15 cellular contexts compared by ENCODE assay signal in the genomic region with DNA sequence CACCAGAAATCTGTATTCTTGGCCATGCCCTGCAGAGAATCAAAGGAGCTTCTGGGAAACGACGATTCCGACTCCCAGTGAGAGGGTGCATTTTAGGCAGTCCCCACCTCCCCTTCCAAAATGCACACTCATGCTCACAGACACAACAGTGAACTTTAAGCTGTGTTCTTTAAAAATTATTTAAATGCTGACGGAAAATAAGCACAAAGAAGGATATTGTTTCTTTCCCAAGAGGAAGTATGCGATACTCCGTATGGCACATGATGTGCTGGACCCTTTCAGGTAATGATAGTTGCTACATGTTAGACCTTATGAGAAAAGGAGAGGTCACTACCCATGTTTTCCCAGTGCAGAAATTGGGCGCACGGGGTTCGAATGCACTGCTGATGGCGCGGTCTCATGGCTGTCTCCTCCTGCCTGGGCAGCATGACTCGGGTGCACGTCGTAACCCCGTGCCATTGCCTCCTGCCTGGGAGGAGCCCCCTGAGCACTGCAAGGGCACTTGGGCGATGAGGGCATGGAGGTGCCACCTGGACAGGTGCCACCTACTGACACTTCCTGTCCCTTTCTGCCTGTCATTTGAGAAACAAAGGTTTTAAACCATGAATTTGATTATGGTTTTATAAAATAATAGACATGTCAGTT.
DNase-seq lines count a peak whose midpoint lies in the region; TF ChIP-seq lines count a peak whose summit lies in the region.
"Had no signal": no experiment of that assay in that cellular context is flagged by ENCODE, and none has a peak within 500 bp of the region (broad histone marks: within the 10 kb centered on the region; RNA-seq: fewer than 3 reads in every experiment).

No MANE protein-coding gene starts in this region.

- BruUV-seq in A673 (replicated peaks; lab: Mats Ljungman, UMichigan) = no TSS peak

- CTCF ChIA-PET in A673 (lab: Charles Lee) = no interaction called here
- CTCF ChIA-PET in RWPE1 (lab: Yijun Ruan, JAX) = interaction anchor here (1.0 kb wide), 1 partner anchor 12 kb away, joined by 3 read pairs; no protein-coding TSS in a partner anchor

- intact Hi-C loops in A673 (cut with micrococcal nuclease; ENCODE audit: unreplicated experiment) (no loop called here), dorsolateral prefrontal cortex (cut with DNase I) (no loop called here), posterior vena cava (cut with DNase I) (no loop called here), tibial artery (cut with DNase I; ENCODE audit: low total_unique reads) (no loop called here)

- H3K27ac ChIP-seq in A673 (ENCODE audit: low read depth, low read length, poor library complexity, severe bottlenecking) (peak overlapping the region; percentile 16), dorsolateral prefrontal cortex (peak overlapping the region in 47 of 59 donors; percentile 7 to 87 (median 61)), RWPE1 (no peak overlapping the region), tibial artery (no peak overlapping the region)
- H3K27ac ChIP-seq: BLaER1 treated with 17β-estradiol and CSF1 and Interleukin-3, amounts not matched to agents 10 nM and 100 nM; GM23248 had no signal

- TF ChIP-seq CTCF in A673 (conservative IDR thresholded peaks at IDR 0.05; ENCODE audit: low read depth, low read length) (no peak), dorsolateral prefrontal cortex (IDR thresholded peaks at IDR 0.05 in 54 of 56, conservative IDR thresholded peaks at IDR 0.05 in 2 of 56; ENCODE audit: low read depth in 1 of 56, partially characterized antibody in 56 of 56) (no peak), RWPE1 (conservative IDR thresholded peaks at IDR 0.05; ENCODE audit: low read depth) (no peak), tibial artery (IDR thresholded peaks at IDR 0.05) (no peak)

- in situ Hi-C loops in SK-MEL-5 (cut with HindIII; ENCODE audit: low pct_unique_long_range_greater_than_20kb, low sequenced_read_pairs) = no loop called here

- DNase-seq in A673 (ENCODE audit: low spot score) (no peak), SK-MEL-5 (ENCODE audit: low read depth, low spot score) (peak; percentile 73), dorsolateral prefrontal cortex (no peak), posterior vena cava (ENCODE audit: low spot score) (peak; percentile 36), RWPE1 (ENCODE audit: low spot score) (no peak), tibial artery (no peak), NCI-H524 treated with DMSO at 0.1 percent for 48 hours (lab: John Stamatoyannopoulos, UW) (no peak)
- DNase-seq: 8988T; ACHN; CD4-positive, alpha-beta T cell; DMS79; GM23248 had no signal

- H3K4me1 ChIP-seq in A673 (ENCODE audit: insufficient read depth, low read length, poor library complexity, severe bottlenecking) (peaks cover 15% of the 10 kb centered on the region), tibial artery (no peaks in the 10 kb centered on the region)
- H3K4me1 ChIP-seq: HAP-1 had no signal

- POLR2A ChIA-PET in A673 (lab: Charles Lee; ENCODE audit: low non-redundant PET) (no interaction called here), RWPE1 (lab: Yijun Ruan, JAX; ENCODE audit: low non-redundant PET) (no interaction called here)

- H3K27me3 ChIP-seq in A673 (replicated peaks; ENCODE audit: insufficient read depth, low read depth, low read length, poor library complexity) (no peaks in the 10 kb centered on the region), dorsolateral prefrontal cortex (no peaks in the 10 kb centered on the region), tibial artery (no peaks in the 10 kb centered on the region)
- H3K27me3 ChIP-seq: BLaER1 treated with 17β-estradiol and CSF1 and Interleukin-3, amounts not matched to agents 10 nM and 100 nM had no signal

- H3K36me3 ChIP-seq in A673 (ENCODE audit: insufficient read depth, low read length, poor library complexity, severe bottlenecking) (peaks cover 93% of the 10 kb centered on the region), tibial artery (peaks cover 92 to 99% (median 93%) of the 10 kb centered on the region in 3 donors)

- no peaks in the 10 kb centered on the region for H3K9me3 ChIP-seq in A673 (ENCODE audit: low read depth, low read length, poor library complexity, severe bottlenecking)
- no peaks in the 10 kb centered on the region for H3K9me3 ChIP-seq in tibial artery
- H3K9me3 ChIP-seq: BLaER1 treated with 17β-estradiol and CSF1 and Interleukin-3, amounts not matched to agents 10 nM and 100 nM; HAP-1 had no signal

- no peak overlapping the region for H3K4me3 ChIP-seq in A673 (ENCODE audit: low read depth, low read length, poor library complexity, severe bottlenecking)
- H3K4me3 ChIP-seq in dorsolateral prefrontal cortex = no peak overlapping the region
- H3K4me3 ChIP-seq in tibial artery = no peak overlapping the region
- H3K4me3 ChIP-seq: BLaER1 treated with 17β-estradiol and CSF1 and Interleukin-3, amounts not matched to agents 10 nM and 100 nM; GM12878; GM23248; HAP-1 had no signal

Comparison
In these comparisons a context has a peak if more than half of its experiments do, and no peak if none do; other contexts are left out.
1. DNase-seq: peak in SK-MEL-5 (single experiment) and posterior vena cava (single experiment); none in A673 (single experiment), dorsolateral prefrontal cortex (0 of 10), RWPE1 (single experiment), tibial artery (0 of 2) and NCI-H524 treated with DMSO at 0.1 percent for 48 hours (single experiment).
2. H3K27ac ChIP-seq: peak in A673 (single experiment) and dorsolateral prefrontal cortex (47 of 59); none in RWPE1 (single experiment) and tibial artery (0 of 2).